In genomic region chr12:132853285-132854092, GRCh38 we compare ENCODE assay signal across 2 cellular contexts.
A peak's percentile ranks its signal among the peaks of the same experiment; 100 is the strongest.
TF ChIP-seq lines count a peak whose summit lies in the region.

No MANE protein-coding gene starts in this region.

TF ChIP-seq in HEK293, 187 proteins besides CTCF, POLR2A, EP300 and RAD21:
- no peak for TF ChIP-seq ZFHX2 (tag by site-specific recombination; conservative IDR thresholded peaks at IDR 0.05)
- peak; percentile 58 for TF ChIP-seq ZNF157 (tag by site-specific recombination; IDR thresholded peaks at IDR 0.05)

TF ChIP-seq in GM12878, 131 proteins besides CTCF, POLR2A, EP300 and RAD21:
- no peak for TF ChIP-seq ZBTB4 (CRISPR knock-in tag; IDR thresholded peaks at IDR 0.05)
- TF ChIP-seq RFX5 (IDR thresholded peaks at IDR 0.05; ENCODE audit: low read depth, low read length), result no peak
- TF ChIP-seq RB1 (IDR thresholded peaks at IDR 0.05; ENCODE audit: borderline replicate concordance), result no peak
- TF ChIP-seq PKNOX1 (IDR thresholded peaks at IDR 0.05), result no peak
- TF ChIP-seq CREM (IDR thresholded peaks at IDR 0.05; ENCODE audit: low read depth), result no peak
- TF ChIP-seq MXI1 (IDR thresholded peaks at IDR 0.05; ENCODE audit: low read depth, low read length), result no peak
- no peak for TF ChIP-seq NRF1 (conservative IDR thresholded peaks at IDR 0.05; ENCODE audit: low read depth, low read length)
- no peak for TF ChIP-seq POU2F2 (IDR thresholded peaks at IDR 0.05; ENCODE audit: borderline replicate concordance, low read depth, low read length)
- no peak for TF ChIP-seq KLF5 (IDR thresholded peaks at IDR 0.05; ENCODE audit: partially characterized antibody)
- no peak for TF ChIP-seq ZBTB11 (CRISPR knock-in tag; IDR thresholded peaks at IDR 0.05)
- TF ChIP-seq POLR2AphosphoS2 (IDR thresholded peaks at IDR 0.05; ENCODE audit: low read depth, low read length), result no peak
- no peak for TF ChIP-seq BMI1 (IDR thresholded peaks at IDR 0.05; ENCODE audit: borderline replicate concordance)
